8 cellular contexts compared by ENCODE assay signal in genomic region chr10:46255696-46256355, GRCh38. TPM values are rescaled to one million over a fixed set of nuclear protein-coding genes. Genes with fewer than 3 reads are reported as not detected.
DNase-seq lines count a peak whose midpoint lies in the region; ATAC-seq, FAIRE-seq and TF ChIP-seq lines count a peak whose summit lies in the region.

No MANE protein-coding gene starts in this region.

- no peaks in the 10 kb centered on the region for H3K4me1 ChIP-seq in kidney (ENCODE audit: control insufficient read depth in 1 of 2, insufficient read depth in 1 of 2, low read depth in 1 of 2, low read length in 2 of 2)

- in situ Hi-C loops in brain microvascular endothelial cell (cut with HindIII; ENCODE audit: low pct_ligation_motif_present, low sequenced_read_pairs): no loop called here

- peak; percentile 1 for DNase-seq in DMS79 treated with DMSO at 0.1 percent for 48 hours (lab: John Stamatoyannopoulos, UW)
- DNase-seq in HPDE6-E6E7 (ENCODE audit: extremely low spot score): peak; percentile 92
- peak; percentile 61 for DNase-seq in SKM-1 treated with dmso at 0.1 percent for 144 hours (lab: John Stamatoyannopoulos, UW; ENCODE audit: unreplicated experiment)
- DNase-seq in brain microvascular endothelial cell: peak; percentile 9
- DNase-seq in kidney: no peak
- DNase-seq in stimulated activated CD8-positive, alpha-beta memory T cell treated with anti-CD3 and anti-CD28 coated beads, Interleukin-15, amount 100 ng/mL, for 1 hour (ENCODE audit: low read depth): peak; percentile 19

- no peak for FAIRE-seq in kidney (lab: Jason Lieb, UNC)

- intact Hi-C loops in kidney (cut with DNase I): no loop called here

- TF ChIP-seq CTCF in brain microvascular endothelial cell (IDR thresholded peaks at IDR 0.05; ENCODE audit: low read depth, low read length, missing control alignments) (peak; percentile 69), kidney (IDR thresholded peaks at IDR 0.05; ENCODE audit: borderline replicate concordance, extremely low read depth, insufficient read depth) (peak; percentile 51)

- ATAC-seq in HG02970 (IDR thresholded peaks at IDR 0.05; ENCODE audit: low FRiP score, unreplicated experiment): no peak
- ATAC-seq in GM18873 (IDR thresholded peaks at IDR 0.05; ENCODE audit: low FRiP score, unreplicated experiment): no peak

- H3K36me3 ChIP-seq in brain microvascular endothelial cell (replicated peaks) (no peaks in the 10 kb centered on the region), kidney (ENCODE audit: control insufficient read depth in 1 of 2, insufficient read depth in 2 of 2, low read length in 2 of 2) (no peaks in the 10 kb centered on the region)

- H3K27me3 ChIP-seq in brain microvascular endothelial cell (replicated peaks): no peaks in the 10 kb centered on the region

- no peak overlapping the region for H3K27ac ChIP-seq in brain microvascular endothelial cell
- no peak overlapping the region for H3K27ac ChIP-seq in kidney (ENCODE audit: low read depth in 2 of 2, low read length in 2 of 2)

- no peak overlapping the region for H3K9ac ChIP-seq in kidney (ENCODE audit: low read length in 2 of 2)

- no peak overlapping the region for H3K4me3 ChIP-seq in brain microvascular endothelial cell (ENCODE audit: low read depth, low read length)
- H3K4me3 ChIP-seq in kidney (ENCODE audit: low read length in 2 of 2): no peak overlapping the region

- no peaks in the 10 kb centered on the region for H3K9me3 ChIP-seq in kidney (ENCODE audit: control insufficient read depth in 1 of 2, low read length in 2 of 2)

RNA-seq across cellular contexts. Expression of gene ANTXRL, which starts 31.0 kb away (rescaled TPM):
- total RNA-seq in kidney: 0.16 TPM
- not detected for polyA plus RNA-seq in kidney (ENCODE audit: insufficient read depth, low read depth, low replicate concordance)
